Comparison of ENCODE assay signal across 15 cellular contexts in genomic region chr21:34511787-34512451, GRCh38. TPM values are rescaled to one million over a fixed set of nuclear protein-coding genes. Genes with fewer than 3 reads are reported as not detected.
DNase-seq lines count a peak whose midpoint lies in the region; ATAC-seq and TF ChIP-seq lines count a peak whose summit lies in the region.
"Had no signal": no experiment of that assay in that cellular context is flagged by ENCODE, and none has a peak within 500 bp of the region (broad histone marks: within the 10 kb centered on the region; RNA-seq: fewer than 3 reads in every experiment).

TSS of gene KCNE1 (minus strand) at chr21:34512210. CDS start at chr21:34449634, 62,576 bp downstream.

- H3K9me3 ChIP-seq in mucosa of descending colon: no peaks in the 10 kb centered on the region
- H3K9me3 ChIP-seq: A549, uterus had no signal

- peaks cover under 1% of the 10 kb centered on the region; the same call in 1 of the 2 replicates for H3K27me3 ChIP-seq in ACC112 (ENCODE audit: insufficient read depth, low read length)
- H3K27me3 ChIP-seq: uterus had no signal

- peak within 1 kb of the TSS; percentile 57; the same call in 1 of the 2 replicates for H3K27ac ChIP-seq in ACC112 (ENCODE audit: low read depth, low read length)
- H3K27ac ChIP-seq: A549, SK-N-MC, uterus had no signal

- H3K36me3 ChIP-seq in ACC112 (ENCODE audit: insufficient read depth, low read length) (peaks cover 5% of the 10 kb centered on the region; the same call in 1 of the 2 replicates), mucosa of descending colon (ENCODE audit: low read depth) (no peaks in the 10 kb centered on the region)
- H3K36me3 ChIP-seq: uterus had no signal

- intact Hi-C loops in mucosa of descending colon (cut with DNase I, micrococcal nuclease): no loop called here

- no peak within 1 kb of the TSS for H2AFZ ChIP-seq in ACC112 (ENCODE audit: low read length, unreplicated experiment)

- H3K4me3 ChIP-seq in ACC112 (ENCODE audit: low read depth, low read length): no peak within 1 kb of the TSS
- H3K4me3 ChIP-seq in mucosa of descending colon: no peak within 1 kb of the TSS
- H3K4me3 ChIP-seq: A549, SK-N-MC, uterus had no signal

- TF ChIP-seq CTCF in mucosa of descending colon (IDR thresholded peaks at IDR 0.05): no peak

- peak; percentile 31 for DNase-seq in NOMO-1 treated with dmso at 0.1 percent for 144 hours (lab: John Stamatoyannopoulos, UW; ENCODE audit: unreplicated experiment)
- DNase-seq in fibroblast of gingiva (ENCODE audit: low read depth): peak; percentile 75
- peak in 1 of 3 donors; percentile 59 for DNase-seq in mucosa of descending colon
- DNase-seq in activated naive CD4-positive, alpha-beta T cell treated with anti-CD3 and anti-CD28 coated beads, Interleukin-2, amount 50 U/mL, for 16 hours: no peak
- DNase-seq in NCI-H526 (lab: John Stamatoyannopoulos, UW): no peak
- no peak for DNase-seq in foreskin melanocyte
- DNase-seq: activated T-cell treated with anti-CD3 and anti-CD28 coated beads, Interleukin-2, amount 50 U/mL, for 4 hours; DMS 273 treated with DMSO at 0.1 percent for 48 hours; NCI-H526 treated with DMSO at 0.1 percent for 48 hours; uterus had no signal

- no peaks in the 10 kb centered on the region for H3K79me2 ChIP-seq in ACC112 (ENCODE audit: control insufficient read depth, insufficient read depth, low read length, unreplicated experiment)

- ATAC-seq in mucosa of descending colon (peak; percentile 4), GM21367 (IDR thresholded peaks at IDR 0.05; ENCODE audit: unreplicated experiment) (no peak)
- ATAC-seq: activated CD4-positive, CD25-positive, alpha-beta regulatory T cell treated with anti-CD3 and anti-CD28 coated beads, Interleukin-2, amount 50 U/mL, for 24 hours; activated T-cell treated with anti-CD3 and anti-CD28 coated beads, Interleukin-2, amount 50 U/mL, for 4 hours had no signal

- H3K4me1 ChIP-seq in ACC112 (ENCODE audit: control insufficient read depth, insufficient read depth, low read length, unreplicated experiment): peaks cover 27% of the 10 kb centered on the region
- H3K4me1 ChIP-seq in mucosa of descending colon (ENCODE audit: low read depth): peaks cover 7% of the 10 kb centered on the region
- H3K4me1 ChIP-seq: A549, uterus had no signal

RNA-seq across cellular contexts. Expression of gene KCNE1, which starts in this region (rescaled TPM):
- total RNA-seq in mucosa of descending colon: 1 to 10 TPM in 1 of 3 donors, under 1 TPM in 2; 0.32 to 1.4 (median 0.55) TPM

Comparison
In these comparisons a context has a peak if more than half of its experiments do, and no peak if none do; other contexts are left out.
1. DNase-seq: peak in NOMO-1 treated with dmso at 0.1 percent for 144 hours (single experiment) and fibroblast of gingiva (single experiment); none in activated naive CD4-positive, alpha-beta T cell treated with anti-CD3 and anti-CD28 coated beads, Interleukin-2, amount 50 U/mL, for 16 hours (single experiment), NCI-H526 (0 of 2) and foreskin melanocyte (single experiment).